1 cellular context compared by ENCODE assay signal in the genomic region with DNA sequence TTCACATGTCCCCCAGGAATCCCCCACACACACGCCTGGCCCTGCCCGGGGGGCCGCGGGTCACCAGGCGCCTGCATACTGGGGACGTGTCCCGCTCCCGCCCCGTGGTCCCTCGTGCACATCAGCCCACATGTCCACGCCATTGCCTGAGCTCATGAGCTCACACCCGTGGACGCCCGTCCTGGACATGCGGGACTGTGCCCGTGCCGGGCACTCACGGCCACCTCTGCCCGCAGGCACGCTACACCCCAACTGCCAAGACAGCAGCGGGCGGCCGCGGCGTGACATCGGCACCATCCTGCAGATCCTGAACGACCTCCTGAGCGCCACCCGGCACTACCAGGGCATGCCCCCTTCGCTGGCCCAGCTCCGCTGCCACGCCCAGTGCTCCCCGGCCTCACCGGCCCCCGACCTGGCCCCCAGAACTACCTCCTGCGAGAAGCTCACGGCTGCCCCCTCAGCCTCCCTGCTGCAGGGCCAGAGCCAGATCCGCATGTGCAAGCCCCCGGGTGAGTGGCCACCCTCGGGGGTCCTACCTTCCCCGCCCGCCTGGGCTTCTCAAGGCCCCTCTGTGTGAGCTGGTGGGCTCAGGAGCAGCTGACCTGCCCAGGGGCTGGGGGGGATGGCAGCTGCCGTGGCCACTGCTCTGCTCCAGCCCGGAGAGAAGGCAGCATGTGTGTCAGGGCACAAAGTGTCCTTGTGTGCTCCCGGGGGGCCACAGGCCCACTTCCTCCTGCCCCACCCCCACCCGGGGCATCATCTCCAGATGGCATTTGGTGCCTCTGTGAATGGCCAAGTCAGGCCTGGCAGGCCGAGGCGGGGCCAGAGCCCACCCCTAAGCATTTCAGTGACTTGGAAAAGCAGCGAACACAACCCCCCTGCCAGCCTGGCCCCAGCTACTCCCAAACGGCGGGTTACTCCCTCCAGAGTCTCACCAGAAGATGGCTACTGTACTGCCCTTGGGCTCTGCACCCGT.
TF ChIP-seq lines count a peak whose summit lies in the region.

No MANE protein-coding gene starts in this region.

TF ChIP-seq in HepG2, 621 proteins besides CTCF, POLR2A, EP300 and RAD21 (continues in another document):
- TF ChIP-seq ZNF225 (CRISPR knock-in tag; IDR thresholded peaks at IDR 0.05) (no peak), GTF2F1 (IDR thresholded peaks at IDR 0.05; ENCODE audit: low read length) (no peak), THAP11 (CRISPR knock-in tag; IDR thresholded peaks at IDR 0.05) (no peak), ZNF234 (CRISPR knock-in tag; conservative IDR thresholded peaks at IDR 0.05) (no peak), TBX3 (IDR thresholded peaks at IDR 0.05; ENCODE audit: borderline replicate concordance) (no peak), ZNF569 (CRISPR knock-in tag; IDR thresholded peaks at IDR 0.05; ENCODE audit: borderline replicate concordance) (no peak), NR3C1 (CRISPR knock-in tag; IDR thresholded peaks at IDR 0.05) (no peak), SIX4 (CRISPR knock-in tag; IDR thresholded peaks at IDR 0.05) (no peak), IRX3 (CRISPR knock-in tag; IDR thresholded peaks at IDR 0.05; ENCODE audit: borderline replicate concordance, low read depth) (no peak), THYN1 (CRISPR knock-in tag; IDR thresholded peaks at IDR 0.05; ENCODE audit: borderline replicate concordance, low read depth) (no peak), GATAD2A (CRISPR knock-in tag; IDR thresholded peaks at IDR 0.05) (no peak), RBFOX2 (IDR thresholded peaks at IDR 0.05; ENCODE audit: low read depth, low read length) (peak; percentile 96), POLR2AphosphoS2 (IDR thresholded peaks at IDR 0.05; ENCODE audit: low read depth, low read length) (peak; percentile 50; the same call in 1 of the 2 replicates), WIZ (CRISPR knock-in tag; IDR thresholded peaks at IDR 0.05) (no peak), IKZF1 (IDR thresholded peaks at IDR 0.05) (no peak), SNAI1 (CRISPR knock-in tag; IDR thresholded peaks at IDR 0.05; ENCODE audit: borderline replicate concordance) (no peak), RBM22 (optimal IDR thresholded peaks at IDR 0.05; ENCODE audit: low read length) (peak; percentile 87), ZNF678 (CRISPR knock-in tag; IDR thresholded peaks at IDR 0.05) (no peak), ZNF44 (CRISPR knock-in tag; IDR thresholded peaks at IDR 0.05) (no peak), ZNF737 (CRISPR knock-in tag; IDR thresholded peaks at IDR 0.05; ENCODE audit: borderline replicate concordance) (no peak), RFX3 (CRISPR knock-in tag; IDR thresholded peaks at IDR 0.05) (no peak), BCL6 (CRISPR knock-in tag; IDR thresholded peaks at IDR 0.05) (no peak), FLYWCH1 (CRISPR knock-in tag; IDR thresholded peaks at IDR 0.05) (no peak), HNRNPK (IDR thresholded peaks at IDR 0.05; ENCODE audit: low read depth, low read length, poor library complexity, severe bottlenecking) (peak; percentile 15), SMARCC2 (IDR thresholded peaks at IDR 0.05) (no peak), AGO2 (optimal IDR thresholded peaks at IDR 0.05; ENCODE audit: low read depth, low read length) (peak; percentile 99)
- TF ChIP-seq, protein P1, sequence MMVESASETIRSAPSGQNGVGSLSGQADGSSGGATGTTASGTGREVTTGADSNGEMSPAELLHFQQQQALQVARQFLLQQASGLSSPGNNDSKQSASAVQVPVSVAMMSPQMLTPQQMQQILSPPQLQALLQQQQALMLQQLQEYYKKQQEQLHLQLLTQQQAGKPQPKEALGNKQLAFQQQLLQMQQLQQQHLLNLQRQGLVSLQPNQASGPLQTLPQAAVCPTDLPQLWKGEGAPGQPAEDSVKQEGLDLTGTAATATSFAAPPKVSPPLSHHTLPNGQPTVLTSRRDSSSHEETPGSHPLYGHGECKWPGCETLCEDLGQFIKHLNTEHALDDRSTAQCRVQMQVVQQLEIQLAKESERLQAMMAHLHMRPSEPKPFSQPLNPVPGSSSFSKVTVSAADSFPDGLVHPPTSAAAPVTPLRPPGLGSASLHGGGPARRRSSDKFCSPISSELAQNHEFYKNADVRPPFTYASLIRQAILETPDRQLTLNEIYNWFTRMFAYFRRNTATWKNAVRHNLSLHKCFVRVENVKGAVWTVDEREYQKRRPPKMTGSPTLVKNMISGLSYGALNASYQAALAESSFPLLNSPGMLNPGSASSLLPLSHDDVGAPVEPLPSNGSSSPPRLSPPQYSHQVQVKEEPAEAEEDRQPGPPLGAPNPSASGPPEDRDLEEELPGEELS (CRISPR knock-in tag; IDR thresholded peaks at IDR 0.05), result no peak
- TF ChIP-seq, protein P2, sequence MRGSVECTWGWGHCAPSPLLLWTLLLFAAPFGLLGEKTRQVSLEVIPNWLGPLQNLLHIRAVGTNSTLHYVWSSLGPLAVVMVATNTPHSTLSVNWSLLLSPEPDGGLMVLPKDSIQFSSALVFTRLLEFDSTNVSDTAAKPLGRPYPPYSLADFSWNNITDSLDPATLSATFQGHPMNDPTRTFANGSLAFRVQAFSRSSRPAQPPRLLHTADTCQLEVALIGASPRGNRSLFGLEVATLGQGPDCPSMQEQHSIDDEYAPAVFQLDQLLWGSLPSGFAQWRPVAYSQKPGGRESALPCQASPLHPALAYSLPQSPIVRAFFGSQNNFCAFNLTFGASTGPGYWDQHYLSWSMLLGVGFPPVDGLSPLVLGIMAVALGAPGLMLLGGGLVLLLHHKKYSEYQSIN (CRISPR knock-in tag; IDR thresholded peaks at IDR 0.05; ENCODE audit: borderline replicate concordance), result no peak
- TF ChIP-seq, protein P3, sequence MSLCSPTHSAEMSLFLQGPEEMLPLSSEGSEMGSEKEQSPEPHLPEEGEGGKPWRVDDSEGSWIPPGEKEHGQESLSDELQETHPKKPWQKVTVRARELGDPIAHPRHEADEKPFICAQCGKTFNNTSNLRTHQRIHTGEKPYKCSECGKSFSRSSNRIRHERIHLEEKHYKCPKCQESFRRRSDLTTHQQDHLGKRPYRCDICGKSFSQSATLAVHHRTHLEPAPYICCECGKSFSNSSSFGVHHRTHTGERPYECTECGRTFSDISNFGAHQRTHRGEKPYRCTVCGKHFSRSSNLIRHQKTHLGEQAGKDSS (CRISPR knock-in tag; IDR thresholded peaks at IDR 0.05; ENCODE audit: borderline replicate concordance, low read depth), result no peak
- TF ChIP-seq, protein P4, sequence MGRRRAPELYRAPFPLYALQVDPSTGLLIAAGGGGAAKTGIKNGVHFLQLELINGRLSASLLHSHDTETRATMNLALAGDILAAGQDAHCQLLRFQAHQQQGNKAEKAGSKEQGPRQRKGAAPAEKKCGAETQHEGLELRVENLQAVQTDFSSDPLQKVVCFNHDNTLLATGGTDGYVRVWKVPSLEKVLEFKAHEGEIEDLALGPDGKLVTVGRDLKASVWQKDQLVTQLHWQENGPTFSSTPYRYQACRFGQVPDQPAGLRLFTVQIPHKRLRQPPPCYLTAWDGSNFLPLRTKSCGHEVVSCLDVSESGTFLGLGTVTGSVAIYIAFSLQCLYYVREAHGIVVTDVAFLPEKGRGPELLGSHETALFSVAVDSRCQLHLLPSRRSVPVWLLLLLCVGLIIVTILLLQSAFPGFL (CRISPR knock-in tag; IDR thresholded peaks at IDR 0.05), result no peak
- TF ChIP-seq, protein P5, sequence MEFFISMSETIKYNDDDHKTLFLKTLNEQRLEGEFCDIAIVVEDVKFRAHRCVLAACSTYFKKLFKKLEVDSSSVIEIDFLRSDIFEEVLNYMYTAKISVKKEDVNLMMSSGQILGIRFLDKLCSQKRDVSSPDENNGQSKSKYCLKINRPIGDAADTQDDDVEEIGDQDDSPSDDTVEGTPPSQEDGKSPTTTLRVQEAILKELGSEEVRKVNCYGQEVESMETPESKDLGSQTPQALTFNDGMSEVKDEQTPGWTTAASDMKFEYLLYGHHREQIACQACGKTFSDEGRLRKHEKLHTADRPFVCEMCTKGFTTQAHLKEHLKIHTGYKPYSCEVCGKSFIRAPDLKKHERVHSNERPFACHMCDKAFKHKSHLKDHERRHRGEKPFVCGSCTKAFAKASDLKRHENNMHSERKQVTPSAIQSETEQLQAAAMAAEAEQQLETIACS (CRISPR knock-in tag; IDR thresholded peaks at IDR 0.05), result no peak
- TF ChIP-seq, protein P6, sequence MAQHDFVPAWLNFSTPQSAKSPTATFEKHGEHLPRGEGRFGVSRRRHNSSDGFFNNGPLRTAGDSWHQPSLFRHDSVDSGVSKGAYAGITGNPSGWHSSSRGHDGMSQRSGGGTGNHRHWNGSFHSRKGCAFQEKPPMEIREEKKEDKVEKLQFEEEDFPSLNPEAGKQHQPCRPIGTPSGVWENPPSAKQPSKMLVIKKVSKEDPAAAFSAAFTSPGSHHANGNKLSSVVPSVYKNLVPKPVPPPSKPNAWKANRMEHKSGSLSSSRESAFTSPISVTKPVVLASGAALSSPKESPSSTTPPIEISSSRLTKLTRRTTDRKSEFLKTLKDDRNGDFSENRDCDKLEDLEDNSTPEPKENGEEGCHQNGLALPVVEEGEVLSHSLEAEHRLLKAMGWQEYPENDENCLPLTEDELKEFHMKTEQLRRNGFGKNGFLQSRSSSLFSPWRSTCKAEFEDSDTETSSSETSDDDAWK (CRISPR knock-in tag; IDR thresholded peaks at IDR 0.05), result no peak
- TF ChIP-seq, protein P7, sequence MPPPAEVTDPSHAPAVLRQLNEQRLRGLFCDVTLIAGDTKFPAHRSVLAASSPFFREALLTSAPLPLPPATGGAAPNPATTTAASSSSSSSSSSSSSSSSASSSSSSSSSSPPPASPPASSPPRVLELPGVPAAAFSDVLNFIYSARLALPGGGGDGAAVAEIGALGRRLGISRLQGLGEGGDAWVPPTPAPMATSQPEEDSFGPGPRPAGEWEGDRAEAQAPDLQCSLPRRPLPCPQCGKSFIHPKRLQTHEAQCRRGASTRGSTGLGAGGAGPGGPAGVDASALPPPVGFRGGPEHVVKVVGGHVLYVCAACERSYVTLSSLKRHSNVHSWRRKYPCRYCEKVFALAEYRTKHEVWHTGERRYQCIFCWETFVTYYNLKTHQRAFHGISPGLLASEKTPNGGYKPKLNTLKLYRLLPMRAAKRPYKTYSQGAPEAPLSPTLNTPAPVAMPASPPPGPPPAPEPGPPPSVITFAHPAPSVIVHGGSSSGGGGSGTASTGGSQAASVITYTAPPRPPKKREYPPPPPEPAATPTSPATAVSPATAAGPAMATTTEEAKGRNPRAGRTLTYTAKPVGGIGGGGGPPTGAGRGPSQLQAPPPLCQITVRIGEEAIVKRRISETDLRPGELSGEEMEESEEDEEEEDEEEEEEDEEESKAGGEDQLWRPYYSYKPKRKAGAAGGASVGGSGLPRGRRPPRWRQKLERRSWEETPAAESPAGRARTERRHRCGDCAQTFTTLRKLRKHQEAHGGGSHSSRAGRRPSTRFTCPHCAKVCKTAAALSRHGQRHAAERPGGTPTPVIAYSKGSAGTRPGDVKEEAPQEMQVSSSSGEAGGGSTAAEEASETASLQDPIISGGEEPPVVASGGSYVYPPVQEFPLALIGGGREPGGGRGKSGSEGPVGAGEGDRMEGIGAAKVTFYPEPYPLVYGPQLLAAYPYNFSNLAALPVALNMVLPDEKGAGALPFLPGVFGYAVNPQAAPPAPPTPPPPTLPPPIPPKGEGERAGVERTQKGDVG (CRISPR knock-in tag; IDR thresholded peaks at IDR 0.05; ENCODE audit: borderline replicate concordance), result no peak
- TF ChIP-seq, protein P8, sequence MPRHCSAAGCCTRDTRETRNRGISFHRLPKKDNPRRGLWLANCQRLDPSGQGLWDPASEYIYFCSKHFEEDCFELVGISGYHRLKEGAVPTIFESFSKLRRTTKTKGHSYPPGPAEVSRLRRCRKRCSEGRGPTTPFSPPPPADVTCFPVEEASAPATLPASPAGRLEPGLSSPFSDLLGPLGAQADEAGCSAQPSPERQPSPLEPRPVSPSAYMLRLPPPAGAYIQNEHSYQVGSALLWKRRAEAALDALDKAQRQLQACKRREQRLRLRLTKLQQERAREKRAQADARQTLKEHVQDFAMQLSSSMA (CRISPR knock-in tag; IDR thresholded peaks at IDR 0.05), result no peak
- TF ChIP-seq, protein P9, sequence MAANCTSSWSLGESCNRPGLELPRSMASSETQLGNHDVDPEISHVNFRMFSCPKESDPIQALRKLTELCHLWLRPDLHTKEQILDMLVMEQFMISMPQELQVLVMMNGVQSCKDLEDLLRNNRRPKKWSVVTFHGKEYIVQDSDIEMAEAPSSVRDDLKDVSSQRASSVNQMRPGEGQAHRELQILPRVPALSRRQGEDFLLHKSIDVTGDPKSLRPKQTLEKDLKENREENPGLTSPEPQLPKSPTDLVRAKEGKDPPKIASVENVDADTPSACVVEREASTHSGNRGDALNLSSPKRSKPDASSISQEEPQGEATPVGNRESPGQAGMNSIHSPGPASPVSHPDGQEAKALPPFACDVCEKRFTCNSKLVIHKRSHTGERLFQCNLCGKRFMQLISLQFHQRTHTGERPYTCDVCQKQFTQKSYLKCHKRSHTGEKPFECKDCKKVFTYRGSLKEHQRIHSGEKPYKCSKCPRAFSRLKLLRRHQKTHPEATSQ (CRISPR knock-in tag; IDR thresholded peaks at IDR 0.05; ENCODE audit: borderline replicate concordance), result no peak
